In the genomic region with DNA sequence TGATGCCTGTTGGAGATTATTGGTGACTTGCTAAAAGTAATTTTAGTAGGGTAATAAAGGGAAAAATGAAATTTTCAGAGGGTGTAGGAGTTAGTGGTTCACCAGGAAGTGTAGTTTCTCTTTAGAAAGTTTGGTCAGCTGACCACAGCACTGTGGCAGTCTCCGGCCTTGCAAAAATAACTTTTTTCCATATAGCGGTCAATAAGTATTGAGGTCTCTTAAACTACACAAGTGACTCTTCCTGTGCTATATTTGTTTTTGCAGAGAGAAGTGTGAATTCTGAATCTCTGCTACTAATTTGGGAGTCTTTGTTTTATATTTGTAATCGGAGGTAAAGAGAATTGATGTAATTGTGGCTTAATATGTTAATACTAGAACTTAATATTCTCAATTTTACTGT, we compare ENCODE assay signal across 13 cellular contexts. TPM values are rescaled to one million over a fixed set of nuclear protein-coding genes. Genes with fewer than 3 reads are reported as not detected.
DNase-seq lines count a peak whose midpoint lies in the region; ATAC-seq and TF ChIP-seq lines count a peak whose summit lies in the region.
"Had no signal": no experiment of that assay in that cellular context is flagged by ENCODE, and none has a peak within 500 bp of the region (broad histone marks: within the 10 kb centered on the region; RNA-seq: fewer than 3 reads in every experiment).

No MANE protein-coding gene starts in this region.

- H3K9me3 Mint-ChIP-seq in nephron progenitor cell: no peaks in the 10 kb centered on the region
- H3K9me3 Mint-ChIP-seq in activated CD4-positive, alpha-beta memory T cell treated with anti-CD3 and anti-CD28 coated beads for 36 hours: no peaks in the 10 kb centered on the region

- ATAC-seq in GM19023 (IDR thresholded peaks at IDR 0.05; ENCODE audit: unreplicated experiment) (peak; percentile 69), GM21825 (IDR thresholded peaks at IDR 0.05; ENCODE audit: unreplicated experiment) (peak; percentile 77), HG03432 (IDR thresholded peaks at IDR 0.05; ENCODE audit: unreplicated experiment) (peak; percentile 81)
- ATAC-seq: lower lobe of right lung had no signal

- no peaks in the 10 kb centered on the region for H3K27me3 Mint-ChIP-seq in nephron progenitor cell (ENCODE audit: low read depth, poor library complexity)
- no peaks in the 10 kb centered on the region for H3K27me3 Mint-ChIP-seq in activated CD4-positive, alpha-beta memory T cell treated with anti-CD3 and anti-CD28 coated beads for 36 hours

- POLR2A ChIA-PET in activated CD4-positive, alpha-beta memory T cell treated with anti-CD3 and anti-CD28 coated beads for 36 hours (lab: Charles Lee): no interaction called here

- DNase-seq in nephron progenitor cell (no peak), NCI-H2227 treated with DMSO at 0.1 percent for 48 hours (lab: John Stamatoyannopoulos, UW) (no peak), NCI-H446 treated with DMSO at 0.1 percent for 48 hours (lab: John Stamatoyannopoulos, UW) (no peak), esophagus squamous epithelium (lab: John Stamatoyannopoulos, UW) (no peak)
- no peak for DNase-seq in activated CD4-positive, alpha-beta memory T cell treated with anti-CD3 and anti-CD28 coated beads for 36 hours
- DNase-seq: activated CD4-positive, alpha-beta T cell treated with anti-CD3 and anti-CD28 coated beads, Interleukin-2, amount 50 U/mL, for 4 hours; lower lobe of right lung; NCI-H1694 treated with DMSO at 0.1 percent for 48 hours had no signal

- no peak for TF ChIP-seq POLR2A in esophagus squamous epithelium (IDR thresholded peaks at IDR 0.05)

- H3K36me3 ChIP-seq in esophagus squamous epithelium: peaks cover 0 to 9% (median 0%) of the 10 kb centered on the region in 3 donors
- H3K36me3 ChIP-seq: right atrium auricular region had no signal

- no peak overlapping the region for H3K4me3 ChIP-seq in esophagus squamous epithelium
- H3K4me3 ChIP-seq: lower lobe of right lung, right atrium auricular region, SJSA1 had no signal

- intact Hi-C loops in activated CD4-positive, alpha-beta memory T cell treated with anti-CD3 and anti-CD28 coated beads for 36 hours (cut with micrococcal nuclease): no loop called here
- intact Hi-C loops in esophagus squamous epithelium (cut with DNase I): no loop called here

- TF ChIP-seq CTCF in nephron progenitor cell (IDR thresholded peaks at IDR 0.05) (no peak), esophagus squamous epithelium (IDR thresholded peaks at IDR 0.05) (no peak)

- H3K4me3 Mint-ChIP-seq in nephron progenitor cell: no peak overlapping the region
- H3K4me3 Mint-ChIP-seq in activated CD4-positive, alpha-beta memory T cell treated with anti-CD3 and anti-CD28 coated beads for 36 hours: no peak overlapping the region

- peak overlapping the region; percentile 66 for H3K27ac Mint-ChIP-seq in nephron progenitor cell
- no peak overlapping the region for H3K27ac Mint-ChIP-seq in activated CD4-positive, alpha-beta memory T cell treated with anti-CD3 and anti-CD28 coated beads for 36 hours

- H3K9me3 ChIP-seq in esophagus squamous epithelium: no peaks in the 10 kb centered on the region
- H3K9me3 ChIP-seq: lower lobe of right lung, right atrium auricular region, SJSA1 had no signal

- 57 to 74% methylated on average over 3 of the region's 3 CpGs for WGBS in esophagus squamous epithelium, 2 donors

- CTCF ChIA-PET in activated CD4-positive, alpha-beta memory T cell treated with anti-CD3 and anti-CD28 coated beads for 36 hours (lab: Charles Lee): no interaction called here

- H3K27ac ChIP-seq in esophagus squamous epithelium: no peak overlapping the region
- H3K27ac ChIP-seq: lower lobe of right lung, right atrium auricular region, SJSA1 had no signal

- H3K36me3 Mint-ChIP-seq in nephron progenitor cell (ENCODE audit: low read depth): peaks cover 34% of the 10 kb centered on the region
- H3K36me3 Mint-ChIP-seq in activated CD4-positive, alpha-beta memory T cell treated with anti-CD3 and anti-CD28 coated beads for 36 hours: no peaks in the 10 kb centered on the region

- H3K27me3 ChIP-seq in esophagus squamous epithelium: no peaks in the 10 kb centered on the region
- H3K27me3 ChIP-seq: right atrium auricular region, SJSA1 had no signal

- peaks cover 0 to 36% (median 3%) of the 10 kb centered on the region in 3 donors for H3K4me1 ChIP-seq in esophagus squamous epithelium
- H3K4me1 ChIP-seq: SJSA1 had no signal

- no peaks in the 10 kb centered on the region for H3K4me1 Mint-ChIP-seq in nephron progenitor cell
- peaks cover 7% of the 10 kb centered on the region for H3K4me1 Mint-ChIP-seq in activated CD4-positive, alpha-beta memory T cell treated with anti-CD3 and anti-CD28 coated beads for 36 hours (ENCODE audit: low read depth)

RNA-seq across cellular contexts. Expression of gene PTPN12, which starts 24.3 kb away (rescaled TPM):
- total RNA-seq in activated CD4-positive, alpha-beta memory T cell treated with anti-CD3 and anti-CD28 coated beads for 36 hours: 10 to 100 TPM in 1 of 2 experiments, 1 to 10 TPM in 1; 9.6 to 12.1 TPM
- total RNA-seq in esophagus squamous epithelium: 10 to 100 TPM; 29.4 to 97.9 (median 63.2) TPM
